28 cellular contexts compared by ENCODE assay signal in genomic region chr11:92632510-92632909, GRCh38.
"Had no signal": no experiment of that assay in that cellular context is flagged by ENCODE, and none has a peak within 500 bp of the region (broad histone marks: within the 10 kb centered on the region; RNA-seq: fewer than 3 reads in every experiment).

No MANE protein-coding gene starts in this region.

- H3K9me3 ChIP-seq: body of pancreas, heart right ventricle, sigmoid colon, testis had no signal

- H3K27me3 Mint-ChIP-seq: activated CD4-positive, alpha-beta T cell treated with anti-CD3 and anti-CD28 coated beads, Interleukin-2, amount 10 ng/mL, durations not matched to agents 7 days and 5 days; activated naive CD8-positive, alpha-beta T cell treated with anti-CD3 and anti-CD28 coated beads, Interleukin-2, amount 50 U/mL, for 24 hours; memory B cell; stimulated activated naive B cell treated with anti-CD40 and anti-IgM and Interleukin-4, amounts not matched to agents 10 μg/mL and 1 μg/mL and 100 μg/mL, for 72 hours; T-cell; type B pancreatic cell had no signal

- H3K9me3 Mint-ChIP-seq: activated CD4-positive, alpha-beta T cell treated with anti-CD3 and anti-CD28 coated beads, Interleukin-2, amount 10 ng/mL, durations not matched to agents 7 days and 5 days; activated naive CD8-positive, alpha-beta T cell treated with anti-CD3 and anti-CD28 coated beads, Interleukin-2, amount 50 U/mL, for 24 hours; activated T-helper 1 cell treated with anti-CD3 and anti-CD28 coated beads, Interleukin-12 subunit alpha, Interleukin-12 subunit beta, Interleukin-2, Interleukin-4 antibody, amounts not matched to agents 30 ng/mL and 10 ng/mL and 1 ng/mL, durations not matched to agents 14 hours and 24 hours and 36 hours; neural crest cell; stimulated activated naive B cell treated with anti-CD40 and anti-IgM and Interleukin-4, amounts not matched to agents 10 μg/mL and 1 μg/mL and 100 μg/mL, for 72 hours; T-helper 2 cell treated with Interferon-gamma antibody and Interleukin-4, amounts not matched to agents 5 μg/mL and 100 μg/mL, for 36 hours; type B pancreatic cell had no signal

- H3K4me1 ChIP-seq: body of pancreas, heart right ventricle, sigmoid colon, testis had no signal

- H3K4me1 Mint-ChIP-seq: activated CD4-positive, alpha-beta T cell treated with anti-CD3 and anti-CD28 coated beads, Interleukin-2, amount 10 ng/mL, durations not matched to agents 7 days and 5 days; activated naive CD8-positive, alpha-beta T cell treated with anti-CD3 and anti-CD28 coated beads, Interleukin-2, amount 50 U/mL, for 24 hours; immature natural killer cell; memory B cell; stimulated activated naive B cell treated with anti-CD40 and anti-IgM and Interleukin-4, amounts not matched to agents 10 μg/mL and 1 μg/mL and 100 μg/mL, for 72 hours; T-cell had no signal

- H3K27me3 ChIP-seq: body of pancreas, cardiac muscle cell, heart right ventricle, sigmoid colon, testis had no signal

- ATAC-seq: activated CD8-positive, alpha-beta T cell treated with anti-CD3 and anti-CD28 coated beads, Interleukin-2, amount 10 ng/mL, durations not matched to agents 7 days and 5 days; activated naive CD8-positive, alpha-beta T cell treated with anti-CD3 and anti-CD28 coated beads, Interleukin-2, amount 50 U/mL, for 24 hours; body of pancreas; heart right ventricle; stimulated activated naive B cell treated with anti-CD40 and anti-IgM and Interleukin-4, amounts not matched to agents 10 μg/mL and 1 μg/mL and 100 μg/mL, for 72 hours; T-cell had no signal

- H3K36me3 Mint-ChIP-seq: immature natural killer cell; memory B cell; stimulated activated naive B cell treated with anti-CD40 and anti-IgM and Interleukin-4, amounts not matched to agents 10 μg/mL and 1 μg/mL and 100 μg/mL, for 72 hours; T-cell had no signal

- DNase-seq: activated CD4-positive, alpha-beta T cell treated with anti-CD3 and anti-CD28 coated beads, Interleukin-2, amount 10 ng/mL, durations not matched to agents 7 days and 5 days; activated CD4-positive, CD25-positive, alpha-beta regulatory T cell treated with anti-CD3 and anti-CD28 coated beads, Interleukin-2, amount 50 U/mL, for 72 hours; activated CD8-positive, alpha-beta T cell treated with anti-CD3 and anti-CD28 coated beads, Interleukin-2, amount 10 ng/mL, durations not matched to agents 7 days and 5 days; activated gamma-delta T cell; activated naive CD4-positive, alpha-beta T cell treated with anti-CD3 and anti-CD28 coated beads, Interleukin-2, amount 50 U/mL, for 16 hours; activated naive CD8-positive, alpha-beta T cell treated with anti-CD3 and anti-CD28 coated beads, Interleukin-2, amount 50 U/mL, for 24 hours; anterior cingulate cortex; body of pancreas; cortex of kidney; heart right ventricle; immature natural killer cell; kidney glomerular epithelial cell; posterior cingulate gyrus; retina; sigmoid colon; stimulated activated CD4-positive, alpha-beta T cell treated with anti-CD3 and anti-CD28 coated beads, Interleukin-15, amount 100 ng/mL, for 24 hours; stimulated activated naive B cell treated with anti-CD40 and anti-IgM and Interleukin-4, amounts not matched to agents 10 μg/mL and 1 μg/mL and 100 μg/mL, for 72 hours; T-cell; testis had no signal

- H3K27ac Mint-ChIP-seq: activated CD4-positive, alpha-beta T cell treated with anti-CD3 and anti-CD28 coated beads, Interleukin-2, amount 10 ng/mL, durations not matched to agents 7 days and 5 days; activated CD8-positive, alpha-beta T cell treated with anti-CD3 and anti-CD28 coated beads, Interleukin-2, amount 10 ng/mL, durations not matched to agents 7 days and 5 days; activated naive CD8-positive, alpha-beta T cell treated with anti-CD3 and anti-CD28 coated beads, Interleukin-2, amount 50 U/mL, for 24 hours; activated T-helper 1 cell treated with anti-CD3 and anti-CD28 coated beads, Interleukin-12 subunit alpha, Interleukin-12 subunit beta, Interleukin-2, Interleukin-4 antibody, amounts not matched to agents 30 ng/mL and 10 ng/mL and 1 ng/mL, durations not matched to agents 14 hours and 24 hours and 36 hours; immature natural killer cell; memory B cell; stimulated activated naive B cell treated with anti-CD40 and anti-IgM and Interleukin-4, amounts not matched to agents 10 μg/mL and 1 μg/mL and 100 μg/mL, for 72 hours; T-cell; T-helper 2 cell treated with Interferon-gamma antibody and Interleukin-4, amounts not matched to agents 5 μg/mL and 100 μg/mL, for 36 hours; type B pancreatic cell had no signal

- H3K27ac ChIP-seq: body of pancreas, cardiac muscle cell, epithelial cell of prostate, heart right ventricle, sigmoid colon, testis, VCaP had no signal

- H3K4me3 Mint-ChIP-seq: activated CD4-positive, alpha-beta T cell treated with anti-CD3 and anti-CD28 coated beads, Interleukin-2, amount 10 ng/mL, durations not matched to agents 7 days and 5 days; activated CD8-positive, alpha-beta T cell treated with anti-CD3 and anti-CD28 coated beads, Interleukin-2, amount 10 ng/mL, durations not matched to agents 7 days and 5 days; activated naive CD8-positive, alpha-beta T cell treated with anti-CD3 and anti-CD28 coated beads, Interleukin-2, amount 50 U/mL, for 24 hours; activated T-helper 1 cell treated with anti-CD3 and anti-CD28 coated beads, Interleukin-12 subunit alpha, Interleukin-12 subunit beta, Interleukin-2, Interleukin-4 antibody, amounts not matched to agents 30 ng/mL and 10 ng/mL and 1 ng/mL, durations not matched to agents 14 hours and 24 hours and 36 hours; immature natural killer cell; memory B cell; neural crest cell; stimulated activated naive B cell treated with anti-CD40 and anti-IgM and Interleukin-4, amounts not matched to agents 10 μg/mL and 1 μg/mL and 100 μg/mL, for 72 hours; T-cell; T-helper 2 cell treated with Interferon-gamma antibody and Interleukin-4, amounts not matched to agents 5 μg/mL and 100 μg/mL, for 36 hours; type B pancreatic cell had no signal

- H3K36me3 ChIP-seq: cardiac muscle cell, heart right ventricle, sigmoid colon had no signal

- H3K4me2 ChIP-seq: smooth muscle cell had no signal

- H3K4me3 ChIP-seq: body of pancreas, cardiac muscle cell, heart right ventricle, sigmoid colon, smooth muscle cell, testis had no signal
